In genomic region chrX:19885732-19886131, GRCh38 we compare ENCODE assay signal across 12 cellular contexts. TPM values are rescaled to one million over a fixed set of nuclear protein-coding genes. Genes with fewer than 3 reads are reported as not detected.
DNase-seq lines count a peak whose midpoint lies in the region; ATAC-seq and TF ChIP-seq lines count a peak whose summit lies in the region.
"Had no signal": no experiment of that assay in that cellular context is flagged by ENCODE, and none has a peak within 500 bp of the region (broad histone marks: within the 10 kb centered on the region; RNA-seq: fewer than 3 reads in every experiment).

No MANE protein-coding gene starts in this region.

- peaks cover 0 to 4% (median 0%) of the 10 kb centered on the region in 4 donors for H3K4me1 ChIP-seq in transverse colon

- H3K9me3 Mint-ChIP-seq in stimulated activated naive CD8-positive, alpha-beta T cell treated with anti-CD3 and anti-CD28 coated beads, Interleukin-15, Interleukin-2, amounts not matched to agents 100 ng/mL and 50 ng/mL, for 24 hours = no peaks in the 10 kb centered on the region
- no peaks in the 10 kb centered on the region for H3K9me3 Mint-ChIP-seq in memory B cell

- H3K36me3 Mint-ChIP-seq in stimulated activated naive CD8-positive, alpha-beta T cell treated with anti-CD3 and anti-CD28 coated beads, Interleukin-15, Interleukin-2, amounts not matched to agents 100 ng/mL and 50 ng/mL, for 24 hours (ENCODE audit: low read depth) = peaks cover 7% of the 10 kb centered on the region
- peaks cover 9% of the 10 kb centered on the region for H3K36me3 Mint-ChIP-seq in memory B cell

- H3K4me3 Mint-ChIP-seq in stimulated activated naive CD8-positive, alpha-beta T cell treated with anti-CD3 and anti-CD28 coated beads, Interleukin-15, Interleukin-2, amounts not matched to agents 100 ng/mL and 50 ng/mL, for 24 hours = peak overlapping the region; percentile 83
- peak overlapping the region; percentile 89 for H3K4me3 Mint-ChIP-seq in memory B cell

- H3K4me1 Mint-ChIP-seq in stimulated activated naive CD8-positive, alpha-beta T cell treated with anti-CD3 and anti-CD28 coated beads, Interleukin-15, Interleukin-2, amounts not matched to agents 100 ng/mL and 50 ng/mL, for 24 hours (ENCODE audit: low read depth) = peaks cover 73% of the 10 kb centered on the region
- peaks cover 37% of the 10 kb centered on the region for H3K4me1 Mint-ChIP-seq in memory B cell

- no peak overlapping the region for H3K27ac Mint-ChIP-seq in stimulated activated naive CD8-positive, alpha-beta T cell treated with anti-CD3 and anti-CD28 coated beads, Interleukin-15, Interleukin-2, amounts not matched to agents 100 ng/mL and 50 ng/mL, for 24 hours
- peak overlapping the region; percentile 86 for H3K27ac Mint-ChIP-seq in memory B cell

- H3K4me3 ChIP-seq in WI38 (ENCODE audit: low read depth, low read length) (peak overlapping the region; percentile 62), transverse colon (no peak overlapping the region)

- no peak for TF ChIP-seq EP300 in transverse colon (IDR thresholded peaks at IDR 0.05; ENCODE audit: low read depth)

- no peak for TF ChIP-seq CTCF in WI38 (IDR thresholded peaks at IDR 0.05; ENCODE audit: low read depth, low read length)
- no peak for TF ChIP-seq CTCF in transverse colon (IDR thresholded peaks at IDR 0.05)

- H3K27me3 ChIP-seq in transverse colon = no peaks in the 10 kb centered on the region
- H3K27me3 ChIP-seq: SJSA1 had no signal

- ATAC-seq in stimulated activated naive CD8-positive, alpha-beta T cell treated with anti-CD3 and anti-CD28 coated beads, Interleukin-15, Interleukin-2, amounts not matched to agents 100 U/mL and 50 U/mL, for 24 hours = no peak
- no peak for ATAC-seq in memory B cell (ENCODE audit: low read depth)
- no peak for ATAC-seq in GM21786 (IDR thresholded peaks at IDR 0.05; ENCODE audit: unreplicated experiment)
- ATAC-seq in GM18502 (IDR thresholded peaks at IDR 0.05; ENCODE audit: poor library complexity, unreplicated experiment) = no peak

- in situ Hi-C loops in transverse colon (cut with MboI; ENCODE audit: low pct_ligation_motif_present in 1 of 4, low pct_unique_long_range_greater_than_20kb in 1 of 4, low sequenced_read_pairs in 3 of 4) = loop anchor here (10.0 to 25.0 kb wide), 4 partner anchors 141 to 298 kb away; no protein-coding TSS in a partner anchor

- H3K9me3 ChIP-seq in transverse colon = no peaks in the 10 kb centered on the region
- H3K9me3 ChIP-seq: SJSA1 had no signal

- 44 to 71% methylated on average over 2 of the region's 2 CpGs for WGBS in transverse colon (ENCODE audit: low coverage in 1 of 2), 2 donors

- H3K27me3 Mint-ChIP-seq in stimulated activated naive CD8-positive, alpha-beta T cell treated with anti-CD3 and anti-CD28 coated beads, Interleukin-15, Interleukin-2, amounts not matched to agents 100 ng/mL and 50 ng/mL, for 24 hours = no peaks in the 10 kb centered on the region
- no peaks in the 10 kb centered on the region for H3K27me3 Mint-ChIP-seq in memory B cell

- no peaks in the 10 kb centered on the region for H3K36me3 ChIP-seq in transverse colon

- no peak for TF ChIP-seq POLR2A in transverse colon (IDR thresholded peaks at IDR 0.05)

- intact Hi-C loops in transverse colon (cut with DNase I; ENCODE audit: low total_unique reads) = loop anchor here (10.0 kb wide), 1 partner anchor 341 kb away; no protein-coding TSS in a partner anchor

- no peak for DNase-seq in stimulated activated naive CD8-positive, alpha-beta T cell treated with anti-CD3 and anti-CD28 coated beads, Interleukin-15, Interleukin-2, amounts not matched to agents 100 U/mL and 50 U/mL, for 24 hours
- DNase-seq in memory B cell (ENCODE audit: low spot score in 2 of 2) (no peak), transverse colon (no peak)
- DNase-seq in central memory CD4-positive, alpha-beta T cell = no peak
- DNase-seq: activated effector memory CD4-positive, alpha-beta T cell treated with anti-CD3 and anti-CD28 coated beads, Interleukin-2, amount 50 U/mL, for 16 hours; mesendoderm; NCI-H1930 had no signal

- no peak overlapping the region for H3K27ac ChIP-seq in transverse colon
- H3K27ac ChIP-seq: SJSA1 had no signal

RNA-seq across cellular contexts. Expression of gene SH3KBP1, which starts 1.7 kb away (rescaled TPM):
- total RNA-seq in transverse colon = 10 to 100 TPM; 15.0 to 62.9 (median 29.9) TPM
